Comparison of ENCODE assay signal across 11 cellular contexts in the genomic region with DNA sequence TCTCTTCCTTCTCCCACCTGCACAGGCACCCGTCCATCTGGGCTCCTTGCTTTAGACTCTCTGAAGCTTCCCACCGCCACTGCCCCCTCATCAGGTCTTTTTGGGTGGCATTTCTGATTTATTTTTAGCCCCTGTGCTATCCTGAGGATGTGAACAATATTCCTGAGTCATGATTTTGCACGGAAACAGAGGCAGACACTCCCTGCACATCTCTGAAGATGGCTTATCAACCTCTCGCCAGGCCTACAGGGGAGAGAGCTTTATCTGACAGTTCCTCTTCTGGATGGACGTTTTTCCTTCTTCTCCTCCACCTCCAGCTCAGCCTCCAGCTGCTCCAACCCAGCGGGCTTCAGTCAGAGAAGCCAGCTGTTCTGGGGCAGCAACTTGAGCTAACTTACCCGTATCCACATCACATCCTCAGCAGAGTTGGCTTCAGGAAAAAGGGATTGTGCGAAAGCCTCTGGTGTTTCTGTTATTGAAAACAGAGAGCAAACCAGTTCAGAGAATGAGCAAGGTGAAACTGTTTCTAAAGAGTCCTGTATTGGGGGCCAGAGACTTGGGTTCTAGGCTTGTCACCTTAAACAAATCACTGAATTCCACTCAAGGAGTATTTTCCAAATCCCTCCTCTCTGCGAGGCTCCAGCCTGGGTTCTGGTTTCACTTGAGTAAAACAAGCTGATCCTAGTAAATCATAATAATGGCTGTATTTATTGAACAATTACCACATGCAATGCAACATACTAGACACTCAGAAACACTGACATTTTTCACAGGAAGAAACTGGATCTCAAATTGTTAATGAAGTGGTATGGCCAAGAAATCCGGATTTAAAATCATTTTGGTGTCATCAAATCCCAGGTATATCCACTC. TPM values are rescaled to one million over a fixed set of nuclear protein-coding genes. Genes with fewer than 3 reads are reported as not detected.
DNase-seq lines count a peak whose midpoint lies in the region; ATAC-seq and TF ChIP-seq lines count a peak whose summit lies in the region.
"Had no signal": no experiment of that assay in that cellular context is flagged by ENCODE, and none has a peak within 500 bp of the region (broad histone marks: within the 10 kb centered on the region; RNA-seq: fewer than 3 reads in every experiment).

No MANE protein-coding gene starts in this region.

- CTCF ChIA-PET in T-cell (lab: Charles Lee): interaction anchor here (0.6 to 1.7 kb wide), 4 partner anchors 9 to 156 kb away, joined by 3 to 6 read pairs (median 4); no protein-coding TSS in a partner anchor

- POLR2A ChIA-PET in T-cell (lab: Charles Lee): interaction anchor here in 1 of 2 donors (0.6 to 0.9 kb wide), 2 partner anchors 94 to 315 kb away, joined by 3 read pairs; no protein-coding TSS in a partner anchor

- no peak for TF ChIP-seq POLR2A in esophagus squamous epithelium (IDR thresholded peaks at IDR 0.05)

- intact Hi-C loops in left ventricle myocardium inferior (cut with micrococcal nuclease): no loop called here
- intact Hi-C loops in left cardiac atrium (cut with DNase I): loop anchor here (10.0 kb wide), 2 partner anchors 66 to 96 kb away; no protein-coding TSS in a partner anchor
- intact Hi-C loops in esophagus squamous epithelium (cut with DNase I): no loop called here

- peaks cover 29% of the 10 kb centered on the region for H3K4me1 ChIP-seq in left ventricle myocardium inferior
- peaks cover 0 to 13% (median 0%) of the 10 kb centered on the region in 3 donors for H3K4me1 ChIP-seq in esophagus squamous epithelium

- ATAC-seq in left cardiac atrium (no peak), T-cell (replicated peaks in 1 of 4) (no peak), HG02678 (IDR thresholded peaks at IDR 0.05; ENCODE audit: unreplicated experiment) (no peak)

- H3K27ac ChIP-seq in left ventricle myocardium inferior (replicated peaks) (peak overlapping the region; percentile 60), esophagus squamous epithelium (no peak overlapping the region)
- H3K27ac ChIP-seq: C4-2B had no signal

- H3K4me3 ChIP-seq in left ventricle myocardium inferior (peak overlapping the region; percentile 38), esophagus squamous epithelium (no peak overlapping the region)

- peaks cover 71 to 73% (median 72%) of the 10 kb centered on the region in 3 donors for H3K4me1 Mint-ChIP-seq in T-cell
- H3K4me1 Mint-ChIP-seq in immature natural killer cell: peaks cover 47 to 61% of the 10 kb centered on the region in 2 donors

- 48 to 69% methylated on average over 10 of the region's 10 CpGs for WGBS in esophagus squamous epithelium, 2 donors

- H3K36me3 ChIP-seq in left ventricle myocardium inferior (no peaks in the 10 kb centered on the region), esophagus squamous epithelium (no peaks in the 10 kb centered on the region)

- H3K27ac Mint-ChIP-seq in T-cell (peak overlapping the region; percentile 99 to 100), immature natural killer cell (peak overlapping the region in 5 of 6 donors; percentile 49 to 93 (median 64))

- H3K9me3 ChIP-seq in left ventricle myocardium inferior (replicated peaks) (no peaks in the 10 kb centered on the region), esophagus squamous epithelium (no peaks in the 10 kb centered on the region)

- H3K9me3 Mint-ChIP-seq in T-cell (no peaks in the 10 kb centered on the region), immature natural killer cell (no peaks in the 10 kb centered on the region)

- no peak for TF ChIP-seq CTCF in left ventricle myocardium inferior (IDR thresholded peaks at IDR 0.05; ENCODE audit: borderline replicate concordance)
- no peak for TF ChIP-seq CTCF in esophagus squamous epithelium (IDR thresholded peaks at IDR 0.05)

- H3K27me3 ChIP-seq in left ventricle myocardium inferior (ENCODE audit: low read depth) (no peaks in the 10 kb centered on the region), esophagus squamous epithelium (no peaks in the 10 kb centered on the region)

- H3K27me3 Mint-ChIP-seq in T-cell: peaks cover 0 to 1% of the 10 kb centered on the region in 2 donors
- peaks cover 1 to 11% (median 6%) of the 10 kb centered on the region in 3 donors for H3K27me3 Mint-ChIP-seq in immature natural killer cell (ENCODE audit: low read depth in 3 of 3)

- no peak for DNase-seq in left ventricle myocardium inferior
- no peak for DNase-seq in left cardiac atrium
- no peak for DNase-seq in T-cell
- DNase-seq in immature natural killer cell: no peak
- DNase-seq in esophagus squamous epithelium (lab: John Stamatoyannopoulos, UW): no peak
- DNase-seq in medulla oblongata (ENCODE audit: extremely low spot score): no peak
- DNase-seq in middle frontal gyrus (ENCODE audit: extremely low spot score, low spot score): no peak
- DNase-seq: NCI-H510A, SHP77 treated with DMSO at 0.1 percent for 48 hours had no signal

- H3K36me3 Mint-ChIP-seq in T-cell (no peaks in the 10 kb centered on the region), immature natural killer cell (no peaks in the 10 kb centered on the region)

- peak overlapping the region in 1 of 3 donors; percentile 27 for H3K4me3 Mint-ChIP-seq in T-cell
- H3K4me3 Mint-ChIP-seq in immature natural killer cell: no peak overlapping the region

RNA-seq across cellular contexts. Expression of a gene that starts 33.2 kb away (rescaled TPM):
- total RNA-seq in left ventricle myocardium inferior (45.3 TPM), left cardiac atrium (10 to 100 TPM; 52.7 to 68.5 TPM), T-cell (1,000 to 10,000 TPM in 1 of 5 donors, 100 to 1,000 TPM in 4; 773 to 1,065 (median 854) TPM), esophagus squamous epithelium (10 to 100 TPM in 3 of 4 donors, 1 to 10 TPM in 1; 3.4 to 37.0 (median 16.4) TPM)
- polyA plus RNA-seq in immature natural killer cell: 100 to 1,000 TPM; 264 to 329 (median 284) TPM

Comparison
In these comparisons a context has a peak if more than half of its experiments do, and no peak if none do; other contexts are left out.
1. intact Hi-C loops: an anchor here in left cardiac atrium (10.0 kb wide); none called in left ventricle myocardium inferior and esophagus squamous epithelium.
2. RNA of a gene that starts 33.2 kb away (total RNA-seq): 773 to 1,065 TPM in T-cell; 52.7 to 68.5 TPM in left cardiac atrium, 45.3 TPM in left ventricle myocardium inferior (single experiment) and 3.4 to 37.0 TPM in esophagus squamous epithelium; every median in the first group is over 10 times any median in the second.